24 cellular contexts compared by ENCODE assay signal in genomic region chr3:126784254-126784653, GRCh38.
DNase-seq lines count a peak whose midpoint lies in the region; ATAC-seq, FAIRE-seq and TF ChIP-seq lines count a peak whose summit lies in the region.
"Had no signal": no experiment of that assay in that cellular context is flagged by ENCODE, and none has a peak within 500 bp of the region (broad histone marks: within the 10 kb centered on the region; RNA-seq: fewer than 3 reads in every experiment).

No MANE protein-coding gene starts in this region.

- H3K27me3 ChIP-seq in GM23338 (ENCODE audit: insufficient read depth) (no peaks in the 10 kb centered on the region), ectodermal cell (ENCODE audit: control insufficient read depth, insufficient read depth, low read length, poor library complexity, severe bottlenecking) (no peaks in the 10 kb centered on the region)
- H3K27me3 ChIP-seq in effector memory CD4-positive, alpha-beta T cell (replicated peaks; ENCODE audit: control insufficient read depth, insufficient read depth, low read length, poor library complexity, severe bottlenecking): no peaks in the 10 kb centered on the region
- H3K27me3 ChIP-seq: tibial artery had no signal

- no peaks in the 10 kb centered on the region for H4K20me1 ChIP-seq in GM23338 (replicated peaks; ENCODE audit: insufficient read depth)

- H3K4me1 ChIP-seq in GM23338 (ENCODE audit: insufficient read depth): peaks cover 36% of the 10 kb centered on the region
- H3K4me1 ChIP-seq in ectodermal cell (ENCODE audit: control insufficient read depth, insufficient read depth, low read length): peaks cover 38% of the 10 kb centered on the region
- no peaks in the 10 kb centered on the region for H3K4me1 ChIP-seq in effector memory CD4-positive, alpha-beta T cell (ENCODE audit: control insufficient read depth, insufficient read depth, low read length, poor library complexity, severe bottlenecking)

- H3K27ac Mint-ChIP-seq in GM23338 (peak overlapping the region; percentile 86), nephron progenitor cell (peak overlapping the region; percentile 78)
- H3K27ac Mint-ChIP-seq: activated T-helper 17 cell treated with anti-CD3 and anti-CD28 coated beads, Interleukin-2, amount 50 U/mL, for 72 hours had no signal

- no peaks in the 10 kb centered on the region for H3K9me2 ChIP-seq in GM23338 (ENCODE audit: insufficient read depth)
- H3K9me2 ChIP-seq: SK-N-SH had no signal

- TF ChIP-seq CTCF in GM23338 (conservative IDR thresholded peaks at IDR 0.05; ENCODE audit: low read depth in 2 of 2) (no peak), nephron progenitor cell (IDR thresholded peaks at IDR 0.05) (no peak)

- H3K4me3 ChIP-seq in GM23338: 0 out of 2 replicates have a peak overlapping the region, but pooled peaks have one; percentile 1
- H3K4me3 ChIP-seq in ectodermal cell (ENCODE audit: insufficient read depth, low read depth, low read length): no peak overlapping the region
- H3K4me3 ChIP-seq in effector memory CD4-positive, alpha-beta T cell (ENCODE audit: insufficient read depth, low read depth, low read length, poor library complexity, severe bottlenecking): no peak overlapping the region
- H3K4me3 ChIP-seq: lung, tibial artery had no signal

- H2AFZ ChIP-seq in GM23338: no peak overlapping the region

- no peaks in the 10 kb centered on the region for H3K9me3 ChIP-seq in ectodermal cell (ENCODE audit: control insufficient read depth, low read length)
- H3K9me3 ChIP-seq in effector memory CD4-positive, alpha-beta T cell (ENCODE audit: control insufficient read depth, low read length): no peaks in the 10 kb centered on the region
- H3K9me3 ChIP-seq: SK-N-SH, tibial artery had no signal

- in situ Hi-C loops in KBM-7 (cut with MboI; ENCODE audit: low pct_unique_long_range_greater_than_20kb, low sequenced_read_pairs): no loop called here

- H3K4me3 Mint-ChIP-seq in GM23338 (peak overlapping the region; percentile 35), nephron progenitor cell (no peak overlapping the region)
- H3K4me3 Mint-ChIP-seq: activated T-helper 17 cell treated with anti-CD3 and anti-CD28 coated beads, Interleukin-2, amount 50 U/mL, for 72 hours; stimulated activated naive CD8-positive, alpha-beta T cell treated with anti-CD3 and anti-CD28 coated beads, Interleukin-15, amount 100 ng/mL, for 72 hours had no signal

- peak overlapping the region; percentile 50 for H3K4me2 ChIP-seq in GM23338
- H3K4me2 ChIP-seq: SK-N-SH had no signal

- H3K36me3 Mint-ChIP-seq in GM23338 (ENCODE audit: low read depth) (peaks cover 3% of the 10 kb centered on the region; the same call in 2 of the 3 replicates), nephron progenitor cell (ENCODE audit: low read depth) (peaks cover 11% of the 10 kb centered on the region)

- H3F3A ChIP-seq in GM23338 (replicated peaks; ENCODE audit: low read depth): no peaks in the 10 kb centered on the region

- H3K27ac ChIP-seq in GM23338 (ENCODE audit: low read depth): peak overlapping the region; percentile 92
- peak overlapping the region; percentile 38 for H3K27ac ChIP-seq in ectodermal cell (ENCODE audit: insufficient read depth, low read depth, low read length, poor library complexity, severe bottlenecking)
- H3K27ac ChIP-seq in effector memory CD4-positive, alpha-beta T cell (ENCODE audit: insufficient read depth, low read length, poor library complexity, severe bottlenecking): no peak overlapping the region
- H3K27ac ChIP-seq: tibial artery, WERI-Rb-1 had no signal

- peaks cover 6% of the 10 kb centered on the region; the same call in 1 of the 2 replicates for H3K79me2 ChIP-seq in GM23338 (replicated peaks; ENCODE audit: insufficient read depth)

- H3K9me3 Mint-ChIP-seq in GM23338: peaks cover 4% of the 10 kb centered on the region; the same call in 2 of the 3 replicates
- peaks cover 13% of the 10 kb centered on the region for H3K9me3 Mint-ChIP-seq in nephron progenitor cell
- H3K9me3 Mint-ChIP-seq: activated T-helper 17 cell treated with anti-CD3 and anti-CD28 coated beads, Interleukin-2, amount 50 U/mL, for 72 hours had no signal

- FAIRE-seq in urothelium cell line (lab: Jason Lieb, UNC): no peak

- H3K4me1 Mint-ChIP-seq in GM23338 (peaks cover 37% of the 10 kb centered on the region), nephron progenitor cell (peaks cover 28% of the 10 kb centered on the region)

- DNase-seq in GM23338 (ENCODE audit: low spot score) (peak; percentile 46), KBM-7 (peak; percentile 14), nephron progenitor cell (no peak), urothelium cell line (ENCODE audit: low spot score) (no peak), hippocampal formation (lab: John Stamatoyannopoulos, UW) (no peak)
- DNase-seq in effector memory CD4-positive, alpha-beta T cell: no peak
- DNase-seq: activated CD4-positive, alpha-beta T cell treated with anti-CD3 and anti-CD28 coated beads, Interleukin-2, amount 50 U/mL, for 1 hour; effector CD4-positive, alpha-beta T cell; EL; foreskin melanocyte; Karpas-422; NCI-H1694; NCI-H2171 treated with DMSO at 0.1 percent for 48 hours; NCI-H524 treated with DMSO at 0.1 percent for 48 hours; SK-N-SH; stimulated activated naive CD8-positive, alpha-beta T cell treated with anti-CD3 and anti-CD28 coated beads, Interleukin-15, amount 100 ng/mL, for 72 hours; tibial artery; WERI-Rb-1 had no signal

- 9 to 11% methylated on average over 2 of the region's 2 CpGs for WGBS in ectodermal cell, 2 experiments

- H3K36me3 ChIP-seq in GM23338 (ENCODE audit: insufficient read depth) (no peaks in the 10 kb centered on the region), ectodermal cell (ENCODE audit: control insufficient read depth, insufficient read depth, low read length) (no peaks in the 10 kb centered on the region)
- peaks cover 8% of the 10 kb centered on the region for H3K36me3 ChIP-seq in effector memory CD4-positive, alpha-beta T cell (ENCODE audit: control insufficient read depth, insufficient read depth, low read length)
- H3K36me3 ChIP-seq: tibial artery, WERI-Rb-1 had no signal

- H3K27me3 Mint-ChIP-seq in GM23338 (ENCODE audit: insufficient read depth, low read depth, poor library complexity) (peaks cover 3% of the 10 kb centered on the region), nephron progenitor cell (ENCODE audit: low read depth, poor library complexity) (peaks cover 6% of the 10 kb centered on the region)
- H3K27me3 Mint-ChIP-seq: activated T-helper 17 cell treated with anti-CD3 and anti-CD28 coated beads, Interleukin-2, amount 50 U/mL, for 72 hours; stimulated activated naive CD8-positive, alpha-beta T cell treated with anti-CD3 and anti-CD28 coated beads, Interleukin-15, amount 100 ng/mL, for 72 hours had no signal

- peak; percentile 94 for ATAC-seq in GM23338
- ATAC-seq in GM19395 (IDR thresholded peaks at IDR 0.05; ENCODE audit: unreplicated experiment): no peak
- ATAC-seq: activated T-helper 17 cell treated with anti-CD3 and anti-CD28 coated beads, Interleukin-2, amount 50 U/mL, for 72 hours; esophagus mucosa; sciatic nerve; stimulated activated naive CD8-positive, alpha-beta T cell treated with anti-CD3 and anti-CD28 coated beads, Interleukin-15, amount 100 ng/mL, for 72 hours had no signal

TF ChIP-seq in GM23338, 12 proteins besides CTCF, POLR2A, EP300 and RAD21:
- TF ChIP-seq ZNF331 (CRISPR knock-in tag; IDR thresholded peaks at IDR 0.05; ENCODE audit: low read depth): no peak

Comparison
In these comparisons a context has a peak if more than half of its experiments do, and no peak if none do; other contexts are left out.
1. DNase-seq: peak in GM23338 (single experiment) and KBM-7 (single experiment); none in nephron progenitor cell (single experiment), effector memory CD4-positive, alpha-beta T cell (0 of 3), urothelium cell line (single experiment) and hippocampal formation (0 of 2).